Comparison of ENCODE assay signal across 20 cellular contexts in genomic region chr12:23209793-23210192, GRCh38.
DNase-seq lines count a peak whose midpoint lies in the region; ATAC-seq, FAIRE-seq and TF ChIP-seq lines count a peak whose summit lies in the region.
"Had no signal": no experiment of that assay in that cellular context is flagged by ENCODE, and none has a peak within 500 bp of the region (broad histone marks: within the 10 kb centered on the region; RNA-seq: fewer than 3 reads in every experiment).

No MANE protein-coding gene starts in this region.

- no peak for TF ChIP-seq POLR2A in breast epithelium (IDR thresholded peaks at IDR 0.05)

- H3K4me1 Mint-ChIP-seq in MCF 10A (ENCODE audit: insufficient read depth, unreplicated experiment) (peaks cover 15% of the 10 kb centered on the region), mesothelial cell of epicardium (peaks cover 11% of the 10 kb centered on the region)
- H3K4me1 Mint-ChIP-seq: CD14-positive monocyte, GM23338, IgD-negative memory B cell had no signal

- H3K9me3 Mint-ChIP-seq in MCF 10A (ENCODE audit: unreplicated experiment) (peaks cover under 1% of the 10 kb centered on the region), mesothelial cell of epicardium (peaks cover 7% of the 10 kb centered on the region)

- TF ChIP-seq CTCF in MCF 10A (IDR thresholded peaks at IDR 0.05; ENCODE audit: unreplicated experiment) (no peak), breast epithelium (IDR thresholded peaks at IDR 0.05) (no peak), bronchial epithelial cell (IDR thresholded peaks at IDR 0.05; ENCODE audit: insufficient read depth, low read length, severe bottlenecking) (no peak), fibroblast of mammary gland (conservative IDR thresholded peaks at IDR 0.05; ENCODE audit: control insufficient read depth, insufficient read depth, low read depth, low read length) (no peak), mesothelial cell of epicardium (IDR thresholded peaks at IDR 0.05; ENCODE audit: unreplicated experiment) (no peak)

- peak; percentile 75 for FAIRE-seq in bronchial epithelial cell (lab: Jason Lieb, UNC)
- FAIRE-seq: D721Med, G401.6 had no signal

- H3K4me3 Mint-ChIP-seq in MCF 10A (ENCODE audit: unreplicated experiment) (no peak overlapping the region), mesothelial cell of epicardium (no peak overlapping the region)
- H3K4me3 Mint-ChIP-seq: CD14-positive monocyte; CD8-positive, alpha-beta T cell; GM23338; IgD-negative memory B cell had no signal

- H3K4me3 ChIP-seq in breast epithelium: no peak overlapping the region
- no peak overlapping the region for H3K4me3 ChIP-seq in bronchial epithelial cell (ENCODE audit: low read depth, low read length)
- no peak overlapping the region for H3K4me3 ChIP-seq in fibroblast of mammary gland (ENCODE audit: control insufficient read depth, low read depth, low read length)
- H3K4me3 ChIP-seq: GM23338 had no signal

- H3K27me3 ChIP-seq in breast epithelium: no peaks in the 10 kb centered on the region
- H3K27me3 ChIP-seq in bronchial epithelial cell (ENCODE audit: control insufficient read depth, insufficient read depth, low read length): no peaks in the 10 kb centered on the region

- intact Hi-C loops in MCF 10A (cut with micrococcal nuclease): loop anchor here (5.0 to 10.0 kb wide), 2 partner anchors 352 to 795 kb away; no protein-coding TSS in a partner anchor
- intact Hi-C loops in breast epithelium (cut with DNase I; ENCODE audit: low total_unique reads): no loop called here

- CTCF ChIA-PET in MCF 10A (lab: Yijun Ruan, JAX): no interaction called here

- H3K27ac ChIP-seq in breast epithelium: no peak overlapping the region
- H3K27ac ChIP-seq: 22Rv1 had no signal

- POLR2A ChIA-PET in MCF 10A (lab: Yijun Ruan, JAX): no interaction called here

- H3K4me1 ChIP-seq in breast epithelium: no peaks in the 10 kb centered on the region

- H3K36me3 Mint-ChIP-seq in MCF 10A (ENCODE audit: insufficient read depth, unreplicated experiment) (no peaks in the 10 kb centered on the region), mesothelial cell of epicardium (peaks cover 2% of the 10 kb centered on the region)
- H3K36me3 Mint-ChIP-seq: CD14-positive monocyte; CD8-positive, alpha-beta T cell; IgD-negative memory B cell had no signal

- DNase-seq in MCF 10A (ENCODE audit: unreplicated experiment): peak; percentile 69
- DNase-seq in breast epithelium (ENCODE audit: low spot score in 2 of 2): no peak
- peak; percentile 89 for DNase-seq in bronchial epithelial cell (ENCODE audit: low read depth)
- DNase-seq in fibroblast of mammary gland (ENCODE audit: low read depth): peak; percentile 59
- no peak for DNase-seq in mesothelial cell of epicardium (ENCODE audit: low spot score in 2 of 2, unreplicated experiment in 2 of 2)
- DNase-seq: CD8-positive, alpha-beta T cell; COR-L47; DMS153; DMS79 treated with DMSO at 0.1 percent for 48 hours; EL; H7 had no signal

- no TSS peak for BruUV-seq in MCF 10A (replicated peaks; lab: Mats Ljungman, UMichigan)

- no peaks in the 10 kb centered on the region for H3K36me3 ChIP-seq in breast epithelium
- H3K36me3 ChIP-seq in bronchial epithelial cell (ENCODE audit: control insufficient read depth, insufficient read depth, low read length): no peaks in the 10 kb centered on the region

- H3K9me3 ChIP-seq in breast epithelium: peaks cover under 1% of the 10 kb centered on the region in 2 donors

- no peak overlapping the region for H3K27ac Mint-ChIP-seq in MCF 10A (ENCODE audit: low read depth, unreplicated experiment)
- no peak overlapping the region for H3K27ac Mint-ChIP-seq in mesothelial cell of epicardium
- H3K27ac Mint-ChIP-seq: CD14-positive monocyte; CD8-positive, alpha-beta T cell; GM23338; IgD-negative memory B cell had no signal

- ATAC-seq in GM18519 (IDR thresholded peaks at IDR 0.05; ENCODE audit: low FRiP score, unreplicated experiment): no peak
- no peak for ATAC-seq in GM18861 (IDR thresholded peaks at IDR 0.05; ENCODE audit: unreplicated experiment)
- ATAC-seq in HG03439 (IDR thresholded peaks at IDR 0.05; ENCODE audit: unreplicated experiment): no peak
- ATAC-seq: CD8-positive, alpha-beta T cell; GM23338 had no signal

- H3K27me3 Mint-ChIP-seq in MCF 10A (ENCODE audit: insufficient read depth, unreplicated experiment) (no peaks in the 10 kb centered on the region), mesothelial cell of epicardium (ENCODE audit: low read depth) (no peaks in the 10 kb centered on the region)
- H3K27me3 Mint-ChIP-seq: IgD-negative memory B cell had no signal

Comparison
In these comparisons a context has a peak if more than half of its experiments do, and no peak if none do; other contexts are left out.
1. DNase-seq: peak in MCF 10A (single experiment), bronchial epithelial cell (single experiment) and fibroblast of mammary gland (single experiment); none in breast epithelium (0 of 2) and mesothelial cell of epicardium (0 of 2).